Comparison of ENCODE assay signal across 20 cellular contexts in the genomic region with DNA sequence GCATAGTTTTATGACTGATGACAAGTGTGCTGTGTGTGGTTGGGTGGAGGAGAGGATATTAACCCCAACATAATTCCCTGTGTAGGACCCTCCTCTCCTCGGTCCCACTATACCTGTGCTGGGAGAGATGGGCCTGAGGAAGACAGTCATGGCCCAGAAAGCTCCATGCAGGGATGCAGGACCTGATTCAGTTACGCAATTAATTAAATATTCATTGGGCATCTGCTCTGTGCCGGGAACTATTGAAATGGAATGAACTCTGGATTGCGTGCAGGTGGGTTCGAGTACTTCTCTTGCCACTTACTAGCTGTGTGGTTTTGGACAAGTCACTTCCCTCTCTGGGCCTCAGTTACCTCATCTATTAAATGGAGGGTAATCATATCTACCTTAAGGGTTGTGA.
DNase-seq lines count a peak whose midpoint lies in the region; ATAC-seq and TF ChIP-seq lines count a peak whose summit lies in the region.
"Had no signal": no experiment of that assay in that cellular context is flagged by ENCODE, and none has a peak within 500 bp of the region (broad histone marks: within the 10 kb centered on the region; RNA-seq: fewer than 3 reads in every experiment).

No MANE protein-coding gene starts in this region.

- peaks cover 72% of the 10 kb centered on the region for H3K36me3 Mint-ChIP-seq in activated naive CD4-positive, alpha-beta T cell treated with anti-CD3 and anti-CD28 coated beads, Interleukin-2, amount 10 ng/mL, durations not matched to agents 7 days and 5 days
- H3K36me3 Mint-ChIP-seq in T-cell (peaks cover 22% of the 10 kb centered on the region), type B pancreatic cell (no peaks in the 10 kb centered on the region)
- H3K36me3 Mint-ChIP-seq in dendritic cell treated with granulocyte-macrophage colony-stimulating factor and Interleukin-4, amounts not matched to agents 40 ng/mL and 50 ng/mL, for 4 days (ENCODE audit: low read depth): no peaks in the 10 kb centered on the region
- H3K36me3 Mint-ChIP-seq: CD14-positive monocyte had no signal

- peaks cover 95% of the 10 kb centered on the region for H3K4me1 Mint-ChIP-seq in activated naive CD4-positive, alpha-beta T cell treated with anti-CD3 and anti-CD28 coated beads, Interleukin-2, amount 10 ng/mL, durations not matched to agents 7 days and 5 days
- peaks cover 91 to 97% (median 91%) of the 10 kb centered on the region in 3 donors for H3K4me1 Mint-ChIP-seq in T-cell
- peaks cover 45% of the 10 kb centered on the region for H3K4me1 Mint-ChIP-seq in dendritic cell treated with granulocyte-macrophage colony-stimulating factor and Interleukin-4, amounts not matched to agents 40 ng/mL and 50 ng/mL, for 4 days (ENCODE audit: low read depth)
- peaks cover 14% of the 10 kb centered on the region for H3K4me1 Mint-ChIP-seq in type B pancreatic cell (ENCODE audit: unreplicated experiment)

- H3K4me3 Mint-ChIP-seq in activated naive CD4-positive, alpha-beta T cell treated with anti-CD3 and anti-CD28 coated beads, Interleukin-2, amount 10 ng/mL, durations not matched to agents 7 days and 5 days: no peak overlapping the region
- H3K4me3 Mint-ChIP-seq in T-cell (peak overlapping the region in 1 of 3 donors; percentile 44), type B pancreatic cell (no peak overlapping the region)
- H3K4me3 Mint-ChIP-seq in dendritic cell treated with granulocyte-macrophage colony-stimulating factor and Interleukin-4, amounts not matched to agents 40 ng/mL and 50 ng/mL, for 4 days: no peak overlapping the region
- H3K4me3 Mint-ChIP-seq: activated B cell treated with CpG ODN at 0.5 μM for 24 hours, CD14-positive monocyte, H9 had no signal

- no peaks in the 10 kb centered on the region for H3K9me3 Mint-ChIP-seq in activated naive CD4-positive, alpha-beta T cell treated with anti-CD3 and anti-CD28 coated beads, Interleukin-2, amount 10 ng/mL, durations not matched to agents 7 days and 5 days
- no peaks in the 10 kb centered on the region for H3K9me3 Mint-ChIP-seq in T-cell
- H3K9me3 Mint-ChIP-seq in dendritic cell treated with granulocyte-macrophage colony-stimulating factor and Interleukin-4, amounts not matched to agents 40 ng/mL and 50 ng/mL, for 4 days: no peaks in the 10 kb centered on the region
- no peaks in the 10 kb centered on the region for H3K9me3 Mint-ChIP-seq in type B pancreatic cell
- H3K9me3 Mint-ChIP-seq: activated B cell treated with CpG ODN at 0.5 μM for 24 hours, H9 had no signal

- DNase-seq in activated naive CD4-positive, alpha-beta T cell treated with anti-CD3 and anti-CD28 coated beads, Interleukin-2, amount 10 ng/mL, durations not matched to agents 7 days and 5 days: no peak
- DNase-seq in activated naive CD4-positive, alpha-beta T cell treated with Interleukin-2 at 50 U/mL for 16 hours: no peak
- no peak for DNase-seq in T-cell
- peak; percentile 7 for DNase-seq in type B pancreatic cell (ENCODE audit: extremely low spot score, unreplicated experiment)
- no peak for DNase-seq in amygdala (lab: John Stamatoyannopoulos, UW)
- DNase-seq in hepatic stellate cell (ENCODE audit: low spot score): no peak
- DNase-seq: activated B cell treated with CpG ODN at 0.5 μM for 24 hours, activated gamma-delta T cell treated with Interleukin-2 at 50 U/mL for 16 hours, DMS153, foreskin fibroblast, GF-D8, H9, MG63, midbrain, NCI-H1436, NCI-H524, substantia nigra, T1000 had no signal

- intact Hi-C loops in dendritic cell treated with granulocyte-macrophage colony-stimulating factor and Interleukin-4, amounts not matched to agents 40 ng/mL and 50 ng/mL, for 4 days (cut with micrococcal nuclease): loop anchor here (2.0 to 5.0 kb wide), 3 partner anchors 43 to 376 kb away; no protein-coding TSS in a partner anchor

- H3K27ac Mint-ChIP-seq in activated naive CD4-positive, alpha-beta T cell treated with anti-CD3 and anti-CD28 coated beads, Interleukin-2, amount 10 ng/mL, durations not matched to agents 7 days and 5 days: peak overlapping the region; percentile 74
- H3K27ac Mint-ChIP-seq in T-cell (peak overlapping the region; percentile 97 to 98), type B pancreatic cell (no peak overlapping the region)
- peak overlapping the region; percentile 54 for H3K27ac Mint-ChIP-seq in dendritic cell treated with granulocyte-macrophage colony-stimulating factor and Interleukin-4, amounts not matched to agents 40 ng/mL and 50 ng/mL, for 4 days
- H3K27ac Mint-ChIP-seq: activated B cell treated with CpG ODN at 0.5 μM for 24 hours, H9 had no signal

- CTCF ChIA-PET in activated naive CD4-positive, alpha-beta T cell treated with anti-CD3 and anti-CD28 coated beads, Interleukin-2, amount 10 ng/mL, durations not matched to agents 7 days and 5 days (lab: Charles Lee): interaction anchor here (0.8 to 6.0 kb wide), 9 partner anchors 13 to 223 kb away, joined by 3 to 53 read pairs (median 6); a partner anchor contains a TSS
- CTCF ChIA-PET in T-cell (lab: Charles Lee): interaction anchor here in 1 of 2 donors (0.6 to 1.7 kb wide), 7 partner anchors 10 to 224 kb away, joined by 3 to 7 read pairs (median 4); no protein-coding TSS in a partner anchor

- POLR2A ChIA-PET in T-cell (lab: Charles Lee): interaction anchor here in 1 of 2 donors (0.6 kb wide), 1 partner anchor 71 kb away, joined by 3 read pairs; no protein-coding TSS in a partner anchor

- no peaks in the 10 kb centered on the region for H3K27me3 Mint-ChIP-seq in activated naive CD4-positive, alpha-beta T cell treated with anti-CD3 and anti-CD28 coated beads, Interleukin-2, amount 10 ng/mL, durations not matched to agents 7 days and 5 days
- H3K27me3 Mint-ChIP-seq in T-cell (no peaks in the 10 kb centered on the region), type B pancreatic cell (peaks cover 27% of the 10 kb centered on the region)
- peaks cover 19% of the 10 kb centered on the region for H3K27me3 Mint-ChIP-seq in dendritic cell treated with granulocyte-macrophage colony-stimulating factor and Interleukin-4, amounts not matched to agents 40 ng/mL and 50 ng/mL, for 4 days
- H3K27me3 Mint-ChIP-seq: activated B cell treated with CpG ODN at 0.5 μM for 24 hours had no signal

- TF ChIP-seq CTCF in type B pancreatic cell (conservative IDR thresholded peaks at IDR 0.05): no peak

- ATAC-seq in T-cell (replicated peaks in 1 of 4): no peak
